In genomic region chr11:130861902-130862552, GRCh38 we compare ENCODE assay signal across 9 cellular contexts. TPM values are rescaled to one million over a fixed set of nuclear protein-coding genes. Genes with fewer than 3 reads are reported as not detected.
DNase-seq lines count a peak whose midpoint lies in the region; ATAC-seq and TF ChIP-seq lines count a peak whose summit lies in the region.
"Had no signal": no experiment of that assay in that cellular context is flagged by ENCODE, and none has a peak within 500 bp of the region (broad histone marks: within the 10 kb centered on the region; RNA-seq: fewer than 3 reads in every experiment).

No MANE protein-coding gene starts in this region.

- no peaks in the 10 kb centered on the region for H3K36me3 ChIP-seq in CD4-positive, alpha-beta memory T cell (ENCODE audit: insufficient read depth, low read length)
- H3K36me3 ChIP-seq in lung (ENCODE audit: control insufficient read depth in 2 of 2, insufficient read depth in 2 of 2, low read length in 2 of 2): no peaks in the 10 kb centered on the region

- CTCF ChIA-PET in CD4-positive, alpha-beta memory T cell (lab: Charles Lee; ENCODE audit: partially characterized antibody): interaction anchor here (0.7 to 8.9 kb wide), 41 partner anchors 9 to 652 kb away, joined by 3 to 182 read pairs (median 4); partner anchors contain the start of gene SNX19

- H3K4me1 Mint-ChIP-seq in CD4-positive, alpha-beta memory T cell: peaks cover 4 to 11% (median 6%) of the 10 kb centered on the region in 4 donors

- H3K4me3 Mint-ChIP-seq in CD4-positive, alpha-beta memory T cell: no peak overlapping the region
- H3K4me3 Mint-ChIP-seq: T-helper 1 cell treated with Interleukin-12 subunit alpha and Interleukin-12 subunit beta and Interleukin-4 antibody, amounts not matched to agents 30 μg/mL and 1 μg/mL, for 36 hours had no signal

- H3K27me3 ChIP-seq in CD4-positive, alpha-beta memory T cell (ENCODE audit: insufficient read depth, low read length): no peaks in the 10 kb centered on the region
- no peaks in the 10 kb centered on the region for H3K27me3 ChIP-seq in lung (ENCODE audit: control insufficient read depth, insufficient read depth)

- intact Hi-C loops in CD4-positive, alpha-beta memory T cell (cut with micrococcal nuclease): loop anchor here (1.0 to 5.0 kb wide), 3 partner anchors 55 to 649 kb away; partner anchors contain the start of gene SNX19

- 17 to 20% methylated on average over 25 of the region's 25 CpGs for WGBS in lung, 2 donors

- H3K4me1 ChIP-seq in CD4-positive, alpha-beta memory T cell (ENCODE audit: insufficient read depth, low read length): peaks cover 9% of the 10 kb centered on the region
- H3K4me1 ChIP-seq in lung (ENCODE audit: control insufficient read depth in 2 of 2, insufficient read depth in 2 of 2, low read length in 2 of 2): no peaks in the 10 kb centered on the region

- peak; percentile 78 for ATAC-seq in GM19467 (IDR thresholded peaks at IDR 0.05; ENCODE audit: unreplicated experiment)
- peak; percentile 82 for ATAC-seq in lung (ENCODE audit: insufficient read depth, low FRiP score)

- peak overlapping the region in 2 of 7 donors; percentile 39 to 68 for H3K27ac Mint-ChIP-seq in CD4-positive, alpha-beta memory T cell
- H3K27ac Mint-ChIP-seq: T-helper 1 cell treated with Interleukin-12 subunit alpha and Interleukin-12 subunit beta and Interleukin-4 antibody, amounts not matched to agents 30 μg/mL and 1 μg/mL, for 36 hours had no signal

- POLR2A ChIA-PET in CD4-positive, alpha-beta memory T cell (lab: Charles Lee; ENCODE audit: partially characterized antibody): no interaction called here

- no peaks in the 10 kb centered on the region for H3K9me3 ChIP-seq in CD4-positive, alpha-beta memory T cell (ENCODE audit: control insufficient read depth in 1 of 2, low read length in 2 of 2)
- no peaks in the 10 kb centered on the region for H3K9me3 ChIP-seq in lung (ENCODE audit: control insufficient read depth in 2 of 2, insufficient read depth in 1 of 2, low read length in 1 of 2)

- no peak overlapping the region for H3K27ac ChIP-seq in CD4-positive, alpha-beta memory T cell (ENCODE audit: low read depth, low read length)
- no peak overlapping the region for H3K27ac ChIP-seq in lung (ENCODE audit: low read depth in 1 of 2, low read length in 1 of 2)

- peaks cover 0 to 2% of the 10 kb centered on the region in 2 donors for H3K27me3 Mint-ChIP-seq in CD4-positive, alpha-beta memory T cell

- peak; percentile 100 for TF ChIP-seq CTCF in lung (IDR thresholded peaks at IDR 0.05; ENCODE audit: control extremely low read depth, extremely low read depth)

- H3K36me3 Mint-ChIP-seq in CD4-positive, alpha-beta memory T cell: no peaks in the 10 kb centered on the region

- H3K9me3 Mint-ChIP-seq in CD4-positive, alpha-beta memory T cell: peaks cover 0 to 2% (median 0%) of the 10 kb centered on the region in 8 donors
- H3K9me3 Mint-ChIP-seq: T-helper 1 cell treated with Interleukin-12 subunit alpha and Interleukin-12 subunit beta and Interleukin-4 antibody, amounts not matched to agents 30 μg/mL and 1 μg/mL, for 36 hours had no signal

- peak; percentile 81 to 86 (median 83) for DNase-seq in CD4-positive, alpha-beta memory T cell
- DNase-seq in HK-2 (ENCODE audit: unreplicated experiment) (peak; percentile 84), NCI-H774 (lab: John Stamatoyannopoulos, UW) (peak; percentile 88), ecto neural progenitor cell (ENCODE audit: low spot score) (peak; percentile 96), lung (ENCODE audit: low spot score) (peak; percentile 91)
- DNase-seq in activated CD4-positive, alpha-beta T cell treated with anti-CD3 and anti-CD28 coated beads, Interleukin-2, amount 50 U/mL, for 48 hours: peak; percentile 87 to 89
- DNase-seq in stimulated activated CD8-positive, alpha-beta memory T cell treated with anti-CD3 and anti-CD28 coated beads, Interleukin-12 subunit alpha, Interleukin-12 subunit beta, amount 100 ng/mL, for 1 hour (ENCODE audit: low read depth): peak; percentile 74

- no peak overlapping the region for H3K4me3 ChIP-seq in CD4-positive, alpha-beta memory T cell (ENCODE audit: low read length in 2 of 2)
- no peak overlapping the region for H3K4me3 ChIP-seq in lung

RNA-seq across cellular contexts. Expression of gene SNX19, which starts 54.3 kb away (rescaled TPM):
- 10 to 100 TPM; 84.1 to 94.2 TPM for total RNA-seq in CD4-positive, alpha-beta memory T cell
- polyA plus RNA-seq in CD4-positive, alpha-beta memory T cell: 10 to 100 TPM; 21.4 to 30.2 TPM
- total RNA-seq in lung: 10 to 100 TPM; 57.4 to 64.3 TPM
- 10 to 100 TPM; 13.9 to 27.8 TPM for polyA plus RNA-seq in lung
